In genomic region chr6:34385793-34386195, GRCh38 we compare ENCODE assay signal across 3 cellular contexts.
TF ChIP-seq lines count a peak whose summit lies in the region.

No MANE protein-coding gene starts in this region.

TF ChIP-seq in GM23338, 12 proteins besides CTCF, POLR2A, EP300 and RAD21:
- TF ChIP-seq POLR2AphosphoS5 (IDR thresholded peaks at IDR 0.05; ENCODE audit: low read depth): no peak
- TF ChIP-seq ZNF331 (CRISPR knock-in tag; IDR thresholded peaks at IDR 0.05; ENCODE audit: low read depth): peak; percentile 48; the same call in 1 of the 2 replicates

TF ChIP-seq in WTC11, 78 proteins besides CTCF, POLR2A, EP300 and RAD21 (continues in another document):
- TF ChIP-seq, protein P1, sequence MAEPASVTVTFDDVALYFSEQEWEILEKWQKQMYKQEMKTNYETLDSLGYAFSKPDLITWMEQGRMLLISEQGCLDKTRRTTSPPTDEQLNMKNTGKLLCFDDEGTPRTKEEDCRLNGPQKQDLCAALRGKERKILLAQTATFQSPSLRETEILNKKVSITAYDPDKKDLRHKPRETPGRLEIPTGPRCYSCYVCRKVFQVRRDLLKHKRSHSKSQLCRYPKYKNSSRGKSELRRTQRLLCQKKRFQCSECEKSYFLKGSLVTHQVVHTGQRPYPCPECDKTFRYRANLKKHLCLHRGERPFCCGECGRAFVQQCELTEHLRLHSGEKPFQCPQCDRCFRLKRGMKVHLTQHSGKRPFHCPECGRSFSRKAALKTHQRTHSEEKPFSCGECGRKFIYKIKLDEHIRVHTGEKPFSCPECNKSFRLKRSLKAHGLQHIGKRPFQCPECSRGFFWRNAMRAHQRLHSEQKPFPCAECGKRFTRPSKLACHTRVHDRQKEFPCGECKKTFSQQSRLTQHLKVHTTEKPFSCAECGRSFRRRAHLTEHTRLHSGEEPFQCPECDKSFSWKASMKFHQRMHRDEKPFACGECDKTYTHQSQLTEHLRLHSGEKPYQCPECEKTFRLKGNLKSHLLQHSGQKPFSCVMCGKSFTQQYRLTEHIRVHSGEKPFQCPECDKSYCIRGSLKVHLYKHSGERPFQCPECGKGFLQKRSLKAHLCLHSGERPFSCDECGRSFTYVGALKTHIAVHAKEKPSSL (CRISPR knock-in tag; conservative IDR thresholded peaks at IDR 0.05): no peak
- no peak for TF ChIP-seq ZNF232 (CRISPR knock-in tag; IDR thresholded peaks at IDR 0.05)
- TF ChIP-seq, protein P2, sequence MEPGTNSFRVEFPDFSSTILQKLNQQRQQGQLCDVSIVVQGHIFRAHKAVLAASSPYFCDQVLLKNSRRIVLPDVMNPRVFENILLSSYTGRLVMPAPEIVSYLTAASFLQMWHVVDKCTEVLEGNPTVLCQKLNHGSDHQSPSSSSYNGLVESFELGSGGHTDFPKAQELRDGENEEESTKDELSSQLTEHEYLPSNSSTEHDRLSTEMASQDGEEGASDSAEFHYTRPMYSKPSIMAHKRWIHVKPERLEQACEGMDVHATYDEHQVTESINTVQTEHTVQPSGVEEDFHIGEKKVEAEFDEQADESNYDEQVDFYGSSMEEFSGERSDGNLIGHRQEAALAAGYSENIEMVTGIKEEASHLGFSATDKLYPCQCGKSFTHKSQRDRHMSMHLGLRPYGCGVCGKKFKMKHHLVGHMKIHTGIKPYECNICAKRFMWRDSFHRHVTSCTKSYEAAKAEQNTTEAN (CRISPR knock-in tag; IDR thresholded peaks at IDR 0.05): no peak
- TF ChIP-seq PRDM15 (CRISPR knock-in tag; IDR thresholded peaks at IDR 0.05): no peak
- TF ChIP-seq ZNF423 (CRISPR knock-in tag; IDR thresholded peaks at IDR 0.05): no peak
- no peak for TF ChIP-seq ZMAT4 (CRISPR knock-in tag; IDR thresholded peaks at IDR 0.05)
- TF ChIP-seq USF2 (CRISPR knock-in tag; IDR thresholded peaks at IDR 0.05): no peak
- no peak for TF ChIP-seq ERG (CRISPR knock-in tag; IDR thresholded peaks at IDR 0.05)
- no peak for TF ChIP-seq EMX1 (CRISPR knock-in tag; IDR thresholded peaks at IDR 0.05)
- TF ChIP-seq SMAD4 (CRISPR knock-in tag; IDR thresholded peaks at IDR 0.05): no peak
- no peak for TF ChIP-seq FOXP4 (CRISPR knock-in tag; IDR thresholded peaks at IDR 0.05)

TF ChIP-seq in HepG2, 621 proteins besides CTCF, POLR2A, EP300 and RAD21 (continues in another document):
- TF ChIP-seq MIXL1 (CRISPR knock-in tag; IDR thresholded peaks at IDR 0.05): 0 out of 2 replicates have a peak, but pooled peaks have one; percentile 32
- no peak for TF ChIP-seq SMARCE1 (IDR thresholded peaks at IDR 0.05; ENCODE audit: borderline replicate concordance)
- 0 out of 2 replicates have a peak, but pooled peaks have one; percentile 62 for TF ChIP-seq TRIM24 (CRISPR knock-in tag; IDR thresholded peaks at IDR 0.05)
- TF ChIP-seq SOX6 (IDR thresholded peaks at IDR 0.05): no peak
- TF ChIP-seq SOX6 (CRISPR knock-in tag; IDR thresholded peaks at IDR 0.05): peak; percentile 91
- peak; percentile 22; the same call in 1 of the 2 replicates for TF ChIP-seq SAP130 (CRISPR knock-in tag; IDR thresholded peaks at IDR 0.05; ENCODE audit: low read depth)
- TF ChIP-seq, protein P3, sequence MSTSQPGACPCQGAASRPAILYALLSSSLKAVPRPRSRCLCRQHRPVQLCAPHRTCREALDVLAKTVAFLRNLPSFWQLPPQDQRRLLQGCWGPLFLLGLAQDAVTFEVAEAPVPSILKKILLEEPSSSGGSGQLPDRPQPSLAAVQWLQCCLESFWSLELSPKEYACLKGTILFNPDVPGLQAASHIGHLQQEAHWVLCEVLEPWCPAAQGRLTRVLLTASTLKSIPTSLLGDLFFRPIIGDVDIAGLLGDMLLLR (CRISPR knock-in tag; IDR thresholded peaks at IDR 0.05): no peak
- peak; percentile 57; the same call in 1 of the 2 replicates for TF ChIP-seq POGZ (CRISPR knock-in tag; IDR thresholded peaks at IDR 0.05)
- TF ChIP-seq, protein P4, sequence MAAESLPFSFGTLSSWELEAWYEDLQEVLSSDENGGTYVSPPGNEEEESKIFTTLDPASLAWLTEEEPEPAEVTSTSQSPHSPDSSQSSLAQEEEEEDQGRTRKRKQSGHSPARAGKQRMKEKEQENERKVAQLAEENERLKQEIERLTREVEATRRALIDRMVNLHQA (CRISPR knock-in tag; IDR thresholded peaks at IDR 0.05): no peak
- TF ChIP-seq FOXP1 (IDR thresholded peaks at IDR 0.05): no peak
- TF ChIP-seq FOXP1 (CRISPR knock-in tag; IDR thresholded peaks at IDR 0.05): peak; percentile 49; the same call in 1 of the 2 replicates
- no peak for TF ChIP-seq ZNF101 (CRISPR knock-in tag; IDR thresholded peaks at IDR 0.05; ENCODE audit: borderline replicate concordance, low read depth)
- 0 out of 2 replicates have a peak, but pooled peaks have one; percentile 25 for TF ChIP-seq TBX2 (CRISPR knock-in tag; IDR thresholded peaks at IDR 0.05; ENCODE audit: borderline replicate concordance)
- TF ChIP-seq ZMYM2 (CRISPR knock-in tag; IDR thresholded peaks at IDR 0.05): 0 out of 2 replicates have a peak, but pooled peaks have one; percentile 55
- no peak for TF ChIP-seq FOXJ3 (CRISPR knock-in tag; IDR thresholded peaks at IDR 0.05; ENCODE audit: borderline replicate concordance)
- TF ChIP-seq DPF2 (CRISPR knock-in tag; IDR thresholded peaks at IDR 0.05; ENCODE audit: borderline replicate concordance, low read depth): 0 out of 2 replicates have a peak, but pooled peaks have one; percentile 32
- 0 out of 2 replicates have a peak, but pooled peaks have one; percentile 18 for TF ChIP-seq RARA (CRISPR knock-in tag; IDR thresholded peaks at IDR 0.05)
- peak; percentile 62; the same call in 1 of the 2 replicates for TF ChIP-seq PITX1 (CRISPR knock-in tag; IDR thresholded peaks at IDR 0.05)
- peak; percentile 73 for TF ChIP-seq TEAD3 (CRISPR knock-in tag; optimal IDR thresholded peaks at IDR 0.05; ENCODE audit: borderline replicate concordance)
- peak; percentile 40; the same call in 1 of the 2 replicates for TF ChIP-seq ARID2 (CRISPR knock-in tag; IDR thresholded peaks at IDR 0.05; ENCODE audit: borderline replicate concordance)
- TF ChIP-seq BCLAF1 (IDR thresholded peaks at IDR 0.05): no peak
- TF ChIP-seq ZNF562 (CRISPR knock-in tag; IDR thresholded peaks at IDR 0.05; ENCODE audit: borderline replicate concordance): no peak
- TF ChIP-seq, protein P5, sequence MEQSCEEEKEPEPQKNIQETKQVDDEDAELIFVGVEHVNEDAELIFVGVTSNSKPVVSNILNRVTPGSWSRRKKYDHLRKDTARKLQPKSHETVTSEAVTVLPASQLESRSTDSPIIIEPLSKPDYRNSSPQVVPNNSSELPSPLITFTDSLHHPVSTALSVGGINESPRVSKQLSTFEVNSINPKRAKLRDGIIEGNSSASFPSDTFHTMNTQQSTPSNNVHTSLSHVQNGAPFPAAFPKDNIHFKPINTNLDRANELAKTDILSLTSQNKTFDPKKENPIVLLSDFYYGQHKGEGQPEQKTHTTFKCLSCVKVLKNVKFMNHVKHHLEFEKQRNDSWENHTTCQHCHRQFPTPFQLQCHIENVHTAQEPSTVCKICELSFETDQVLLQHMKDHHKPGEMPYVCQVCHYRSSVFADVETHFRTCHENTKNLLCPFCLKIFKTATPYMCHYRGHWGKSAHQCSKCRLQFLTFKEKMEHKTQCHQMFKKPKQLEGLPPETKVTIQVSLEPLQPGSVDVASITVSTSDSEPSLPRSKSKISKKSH (CRISPR knock-in tag; IDR thresholded peaks at IDR 0.05; ENCODE audit: borderline replicate concordance): no peak
- TF ChIP-seq ZXDC (CRISPR knock-in tag; IDR thresholded peaks at IDR 0.05): peak; percentile 78
- peak; percentile 79 for TF ChIP-seq NAIF1 (CRISPR knock-in tag; IDR thresholded peaks at IDR 0.05; ENCODE audit: borderline replicate concordance)
- TF ChIP-seq, protein P6, sequence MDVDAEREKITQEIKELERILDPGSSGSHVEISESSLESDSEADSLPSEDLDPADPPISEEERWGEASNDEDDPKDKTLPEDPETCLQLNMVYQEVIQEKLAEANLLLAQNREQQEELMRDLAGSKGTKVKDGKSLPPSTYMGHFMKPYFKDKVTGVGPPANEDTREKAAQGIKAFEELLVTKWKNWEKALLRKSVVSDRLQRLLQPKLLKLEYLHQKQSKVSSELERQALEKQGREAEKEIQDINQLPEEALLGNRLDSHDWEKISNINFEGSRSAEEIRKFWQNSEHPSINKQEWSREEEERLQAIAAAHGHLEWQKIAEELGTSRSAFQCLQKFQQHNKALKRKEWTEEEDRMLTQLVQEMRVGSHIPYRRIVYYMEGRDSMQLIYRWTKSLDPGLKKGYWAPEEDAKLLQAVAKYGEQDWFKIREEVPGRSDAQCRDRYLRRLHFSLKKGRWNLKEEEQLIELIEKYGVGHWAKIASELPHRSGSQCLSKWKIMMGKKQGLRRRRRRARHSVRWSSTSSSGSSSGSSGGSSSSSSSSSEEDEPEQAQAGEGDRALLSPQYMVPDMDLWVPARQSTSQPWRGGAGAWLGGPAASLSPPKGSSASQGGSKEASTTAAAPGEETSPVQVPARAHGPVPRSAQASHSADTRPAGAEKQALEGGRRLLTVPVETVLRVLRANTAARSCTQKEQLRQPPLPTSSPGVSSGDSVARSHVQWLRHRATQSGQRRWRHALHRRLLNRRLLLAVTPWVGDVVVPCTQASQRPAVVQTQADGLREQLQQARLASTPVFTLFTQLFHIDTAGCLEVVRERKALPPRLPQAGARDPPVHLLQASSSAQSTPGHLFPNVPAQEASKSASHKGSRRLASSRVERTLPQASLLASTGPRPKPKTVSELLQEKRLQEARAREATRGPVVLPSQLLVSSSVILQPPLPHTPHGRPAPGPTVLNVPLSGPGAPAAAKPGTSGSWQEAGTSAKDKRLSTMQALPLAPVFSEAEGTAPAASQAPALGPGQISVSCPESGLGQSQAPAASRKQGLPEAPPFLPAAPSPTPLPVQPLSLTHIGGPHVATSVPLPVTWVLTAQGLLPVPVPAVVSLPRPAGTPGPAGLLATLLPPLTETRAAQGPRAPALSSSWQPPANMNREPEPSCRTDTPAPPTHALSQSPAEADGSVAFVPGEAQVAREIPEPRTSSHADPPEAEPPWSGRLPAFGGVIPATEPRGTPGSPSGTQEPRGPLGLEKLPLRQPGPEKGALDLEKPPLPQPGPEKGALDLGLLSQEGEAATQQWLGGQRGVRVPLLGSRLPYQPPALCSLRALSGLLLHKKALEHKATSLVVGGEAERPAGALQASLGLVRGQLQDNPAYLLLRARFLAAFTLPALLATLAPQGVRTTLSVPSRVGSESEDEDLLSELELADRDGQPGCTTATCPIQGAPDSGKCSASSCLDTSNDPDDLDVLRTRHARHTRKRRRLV (CRISPR knock-in tag; IDR thresholded peaks at IDR 0.05): no peak
- TF ChIP-seq PRDM15 (CRISPR knock-in tag; IDR thresholded peaks at IDR 0.05): no peak
- TF ChIP-seq ZNF891 (CRISPR knock-in tag; IDR thresholded peaks at IDR 0.05): no peak
